In genomic region chrX:46836701-46837542, GRCh38 we compare ENCODE assay signal across 1 cellular context.
TF ChIP-seq lines count a peak whose summit lies in the region.

TSS of gene RP2 (plus strand) at chrX:46837043. CDS start at chrX:46837101, 58 bp downstream.

TF ChIP-seq in HepG2, 621 proteins besides CTCF, POLR2A, EP300 and RAD21 (continued from another document and continues in another):
- TF ChIP-seq ARID5B (CRISPR knock-in tag; IDR thresholded peaks at IDR 0.05) (no peak), ZNF512B (CRISPR knock-in tag; IDR thresholded peaks at IDR 0.05; ENCODE audit: borderline replicate concordance) (no peak), ZSCAN31 (CRISPR knock-in tag; IDR thresholded peaks at IDR 0.05; ENCODE audit: low read depth) (peak; percentile 50; the same call in 1 of the 2 replicates), ZFX (CRISPR knock-in tag; IDR thresholded peaks at IDR 0.05; ENCODE audit: low read depth) (peak; percentile 72; the same call in 1 of the 2 replicates), ZNF556 (CRISPR knock-in tag; IDR thresholded peaks at IDR 0.05; ENCODE audit: borderline replicate concordance) (0 out of 2 replicates have a peak, but pooled peaks have one; percentile 37), SPEN (CRISPR knock-in tag; IDR thresholded peaks at IDR 0.05; ENCODE audit: low read depth) (0 out of 2 replicates have a peak, but pooled peaks have one; percentile 23), MLXIP (CRISPR knock-in tag; IDR thresholded peaks at IDR 0.05; ENCODE audit: borderline replicate concordance) (no peak), TBX2 (CRISPR knock-in tag; IDR thresholded peaks at IDR 0.05; ENCODE audit: borderline replicate concordance) (peak; percentile 49; the same call in 1 of the 2 replicates), NFYC (CRISPR knock-in tag; IDR thresholded peaks at IDR 0.05) (peak; percentile 89), SMAD1 (CRISPR knock-in tag; IDR thresholded peaks at IDR 0.05; ENCODE audit: borderline replicate concordance, low read depth) (no peak), TEF (CRISPR knock-in tag; IDR thresholded peaks at IDR 0.05) (no peak), CBX1 (IDR thresholded peaks at IDR 0.05; ENCODE audit: low read depth) (no peak), ZBED4 (CRISPR knock-in tag; IDR thresholded peaks at IDR 0.05; ENCODE audit: borderline replicate concordance) (0 out of 2 replicates have a peak, but pooled peaks have one; percentile 23), KDM5B (CRISPR knock-in tag; IDR thresholded peaks at IDR 0.05; ENCODE audit: borderline replicate concordance) (peak; percentile 41; the same call in 1 of the 2 replicates), CEBPG (CRISPR knock-in tag; IDR thresholded peaks at IDR 0.05) (peak; percentile 48), ZNF382 (CRISPR knock-in tag; IDR thresholded peaks at IDR 0.05; ENCODE audit: borderline replicate concordance) (no peak), MAZ (IDR thresholded peaks at IDR 0.05; ENCODE audit: borderline replicate concordance, low read depth, low read length) (0 out of 2 replicates have a peak, but pooled peaks have one; percentile 30), MAZ (CRISPR knock-in tag; IDR thresholded peaks at IDR 0.05; ENCODE audit: low read depth) (0 out of 2 replicates have a peak, but pooled peaks have one; percentile 33), ZNF367 (CRISPR knock-in tag; IDR thresholded peaks at IDR 0.05; ENCODE audit: borderline replicate concordance) (no peak), RBM22 (optimal IDR thresholded peaks at IDR 0.05; ENCODE audit: low read length) (peak; percentile 22), CENPBD1 (CRISPR knock-in tag; IDR thresholded peaks at IDR 0.05; ENCODE audit: borderline replicate concordance, low read depth) (no peak), ZNF674 (CRISPR knock-in tag; IDR thresholded peaks at IDR 0.05; ENCODE audit: low read depth) (no peak), ZNF629 (CRISPR knock-in tag; conservative IDR thresholded peaks at IDR 0.05) (0 out of 2 replicates have a peak, but pooled peaks have one; percentile 20), HINFP (CRISPR knock-in tag; IDR thresholded peaks at IDR 0.05; ENCODE audit: low read depth) (peak; percentile 51; the same call in 1 of the 2 replicates), JUNB (CRISPR knock-in tag; IDR thresholded peaks at IDR 0.05; ENCODE audit: borderline replicate concordance) (no peak), ISL2 (CRISPR knock-in tag; IDR thresholded peaks at IDR 0.05) (no peak), HMGXB4 (CRISPR knock-in tag; IDR thresholded peaks at IDR 0.05; ENCODE audit: borderline replicate concordance in 1 of 2, low read depth in 1 of 2) (0 out of 4 replicates have a peak, but pooled peaks of 1 of the 2 experiments have one; percentile 39), ZNF616 (CRISPR knock-in tag; IDR thresholded peaks at IDR 0.05; ENCODE audit: low read depth) (no peak), NBN (conservative IDR thresholded peaks at IDR 0.05) (no peak), NFKBIZ (CRISPR knock-in tag; IDR thresholded peaks at IDR 0.05) (no peak), ATRX (CRISPR knock-in tag; IDR thresholded peaks at IDR 0.05; ENCODE audit: borderline replicate concordance) (no peak), HDAC6 (IDR thresholded peaks at IDR 0.05; ENCODE audit: low read depth, low read length) (no peak), MAF1 (CRISPR knock-in tag; IDR thresholded peaks at IDR 0.05; ENCODE audit: borderline replicate concordance) (no peak), ZNF678 (CRISPR knock-in tag; IDR thresholded peaks at IDR 0.05) (no peak), MTF2 (CRISPR knock-in tag; IDR thresholded peaks at IDR 0.05; ENCODE audit: borderline replicate concordance) (no peak), ZNF558 (CRISPR knock-in tag; IDR thresholded peaks at IDR 0.05; ENCODE audit: borderline replicate concordance) (peak; percentile 57; the same call in 1 of the 2 replicates), ZNF7 (CRISPR knock-in tag; IDR thresholded peaks at IDR 0.05) (no peak), ZNF788 (CRISPR knock-in tag; IDR thresholded peaks at IDR 0.05; ENCODE audit: borderline replicate concordance) (peak; percentile 56; the same call in 1 of the 2 replicates), MAX (IDR thresholded peaks at IDR 0.05) (peak; percentile 37; the same call in 1 of the 2 replicates), ZNF230 (CRISPR knock-in tag; IDR thresholded peaks at IDR 0.05) (0 out of 2 replicates have a peak, but pooled peaks have one; percentile 44), KMT2A (CRISPR knock-in tag; IDR thresholded peaks at IDR 0.05) (peak; percentile 73), ZNF414 (CRISPR knock-in tag; IDR thresholded peaks at IDR 0.05) (0 out of 2 replicates have a peak, but pooled peaks have one; percentile 41)
